ENCODE assay signal across 29 cellular contexts in genomic region chr4:96766359-96766758, GRCh38.
"Had no signal": no experiment of that assay in that cellular context is flagged by ENCODE, and none has a peak within 500 bp of the region (broad histone marks: within the 10 kb centered on the region; RNA-seq: fewer than 3 reads in every experiment).

No MANE protein-coding gene starts in this region.

- FAIRE-seq: astrocyte, RCC 7860 had no signal

- DNase-seq: activated CD4-positive, alpha-beta memory T cell treated with anti-CD3 and anti-CD28 coated beads for 36 hours; activated CD4-positive, alpha-beta T cell treated with anti-CD3 and anti-CD28 coated beads for 4 hours; activated CD4-positive, alpha-beta T cell treated with anti-CD3 and anti-CD28 coated beads, Interleukin-2, amount 50 U/mL, for 1 hour; activated CD8-positive, alpha-beta memory T cell treated with anti-CD3 and anti-CD28 coated beads, Interleukin-2, amount 50 U/mL, for 4 hours; activated gamma-delta T cell treated with Interleukin-2 at 50 U/mL for 16 hours; activated naive CD4-positive, alpha-beta T cell treated with anti-CD3 and anti-CD28 coated beads for 36 hours; activated T-cell treated with anti-CD3 and anti-CD28 coated beads for 4 hours; activated T-cell treated with anti-CD3 and anti-CD28 coated beads, Interleukin-2, amount 50 U/mL, for 4 hours; adrenal gland; body of pancreas; central memory CD4-positive, alpha-beta T cell; Kasumi-1; KG1; NCI-H1092 treated with DMSO at 0.1 percent for 48 hours; NCI-H1417 treated with DMSO at 0.1 percent for 48 hours; NCI-H2029; NCI-H345; NCI-H524 treated with DMSO at 0.1 percent for 48 hours; NCI-H748 treated with DMSO at 0.1 percent for 48 hours; NK-92 treated with Interleukin-12 subunit alpha and Interleukin-12 subunit beta, amount 100 ng/mL, for 24 hours; PC-3; SHP77; SJCRH30; T1000 had no signal

- H3K27me3 Mint-ChIP-seq: activated CD4-positive, alpha-beta memory T cell treated with anti-CD3 and anti-CD28 coated beads for 36 hours had no signal

- H3K36me3 ChIP-seq: adrenal gland, SJCRH30 had no signal

- H3K27ac Mint-ChIP-seq: activated CD4-positive, alpha-beta memory T cell treated with anti-CD3 and anti-CD28 coated beads for 36 hours; activated naive CD4-positive, alpha-beta T cell treated with anti-CD3 and anti-CD28 coated beads for 36 hours; activated naive CD4-positive, alpha-beta T cell treated with anti-CD3 and anti-CD28 coated beads, Interleukin-2, amount 50 U/mL, for 72 hours; activated T-helper 1 cell treated with anti-CD3 and anti-CD28 coated beads, Interleukin-12 subunit alpha, Interleukin-12 subunit beta, Interleukin-2, Interleukin-4 antibody, amounts not matched to agents 30 ng/mL and 10 ng/mL and 1 ng/mL, durations not matched to agents 14 hours and 24 hours and 36 hours had no signal

- H3K36me3 Mint-ChIP-seq: activated CD4-positive, alpha-beta memory T cell treated with anti-CD3 and anti-CD28 coated beads for 36 hours; activated naive CD4-positive, alpha-beta T cell treated with anti-CD3 and anti-CD28 coated beads, Interleukin-2, amount 50 U/mL, for 72 hours had no signal

- ATAC-seq: activated naive CD4-positive, alpha-beta T cell treated with anti-CD3 and anti-CD28 coated beads, Interleukin-2, amount 50 U/mL, for 72 hours; activated T-cell treated with anti-CD3 and anti-CD28 coated beads, Interleukin-2, amount 50 U/mL, for 4 hours; body of pancreas; PC-3 had no signal

- H3K4me1 ChIP-seq: adrenal gland, body of pancreas, SJCRH30 had no signal

- H3K4me3 ChIP-seq: adrenal gland, body of pancreas, SJCRH30, SK-N-MC had no signal

- H3K4me3 Mint-ChIP-seq: activated CD4-positive, alpha-beta memory T cell treated with anti-CD3 and anti-CD28 coated beads for 36 hours; activated naive CD4-positive, alpha-beta T cell treated with anti-CD3 and anti-CD28 coated beads for 36 hours; activated T-cell treated with anti-CD3 and anti-CD28 coated beads, Interleukin-2, amount 50 U/mL, for 4 hours; activated T-helper 1 cell treated with anti-CD3 and anti-CD28 coated beads, Interleukin-12 subunit alpha, Interleukin-12 subunit beta, Interleukin-2, Interleukin-4 antibody, amounts not matched to agents 30 ng/mL and 10 ng/mL and 1 ng/mL, durations not matched to agents 14 hours and 24 hours and 36 hours had no signal

- H3K27ac ChIP-seq: adrenal gland, body of pancreas, SJCRH30, SK-N-MC had no signal

- H3K27me3 ChIP-seq: adrenal gland, body of pancreas, SJCRH30 had no signal
